Comparison of ENCODE assay signal across 14 cellular contexts in the genomic region with DNA sequence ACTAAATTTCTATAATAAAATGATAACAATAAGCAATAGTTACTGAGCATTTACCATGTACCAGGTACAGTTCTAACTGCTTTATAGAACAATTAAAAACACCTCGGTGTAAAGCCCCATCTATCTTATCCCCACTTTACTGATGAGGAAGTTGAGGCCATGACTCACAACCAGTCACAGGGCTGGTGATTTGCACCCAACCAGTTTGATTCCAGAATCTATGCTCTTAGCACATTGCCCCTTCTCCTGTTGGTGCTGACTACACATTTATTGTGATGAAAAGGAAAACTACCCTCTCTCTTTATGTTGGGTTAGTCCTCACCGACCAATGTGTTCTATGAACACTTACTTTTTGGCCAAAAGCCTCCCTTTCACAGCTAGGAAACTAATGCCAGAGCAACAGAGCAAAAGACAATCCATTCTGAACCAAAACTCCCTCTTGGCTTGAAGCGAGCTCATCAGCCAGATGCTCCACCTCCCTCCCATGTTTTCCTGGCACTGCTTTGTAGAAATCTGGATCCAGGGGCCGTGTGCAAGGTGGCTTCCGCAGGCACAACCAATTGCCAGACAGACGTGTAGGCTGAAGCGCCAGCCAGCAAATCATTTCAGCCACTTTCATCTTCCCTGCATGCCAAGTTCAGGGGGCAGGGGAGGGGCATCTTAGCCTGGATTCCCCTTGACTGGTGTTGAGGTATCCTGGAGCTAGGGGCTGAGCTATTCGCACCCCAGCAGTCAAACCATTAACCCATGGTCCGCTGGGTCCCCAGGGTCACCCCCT. TPM values are rescaled to one million over a fixed set of nuclear protein-coding genes. Genes with fewer than 3 reads are reported as not detected.
DNase-seq lines count a peak whose midpoint lies in the region; ATAC-seq and TF ChIP-seq lines count a peak whose summit lies in the region.
"Had no signal": no experiment of that assay in that cellular context is flagged by ENCODE, and none has a peak within 500 bp of the region (broad histone marks: within the 10 kb centered on the region; RNA-seq: fewer than 3 reads in every experiment).

No MANE protein-coding gene starts in this region.

- ATAC-seq in SK-N-SH treated with all-trans-retinoic acid at 6 μM for 48 hours = peak; percentile 31
- peak; percentile 26 for ATAC-seq in gastroesophageal sphincter
- ATAC-seq in sciatic nerve = peak; percentile 62
- no peak for ATAC-seq in HG03196 (IDR thresholded peaks at IDR 0.05; ENCODE audit: unreplicated experiment)

- intact Hi-C loops in sciatic nerve (cut with DNase I) = no loop called here

- H3K27me3 ChIP-seq in gastroesophageal sphincter (no peaks in the 10 kb centered on the region), SJCRH30 (no peaks in the 10 kb centered on the region)

- TF ChIP-seq POLR2A in gastroesophageal sphincter (IDR thresholded peaks at IDR 0.05) (no peak), erythroblast (IDR thresholded peaks at IDR 0.05; ENCODE audit: low read length) (no peak)

- peaks cover 23 to 28% of the 10 kb centered on the region in 2 donors for H3K4me1 Mint-ChIP-seq in immature natural killer cell

- H3K9me3 ChIP-seq in gastroesophageal sphincter (no peaks in the 10 kb centered on the region), SJCRH30 (replicated peaks) (no peaks in the 10 kb centered on the region)

- H3K4me1 ChIP-seq in gastroesophageal sphincter (peaks cover 0 to 48% (median 14%) of the 10 kb centered on the region in 3 donors), SJCRH30 (peaks cover 10% of the 10 kb centered on the region; the same call in 1 of the 2 replicates)

- no peak overlapping the region for H3K4me3 ChIP-seq in gastroesophageal sphincter
- no peak overlapping the region for H3K4me3 ChIP-seq in SJCRH30

- WGBS in gastroesophageal sphincter (ENCODE audit: low coverage in 1 of 2), 2 donors = 31 to 100% methylated on average over 1 to 6 of the region's 9 CpGs

- no peaks in the 10 kb centered on the region for H3K36me3 ChIP-seq in gastroesophageal sphincter
- no peaks in the 10 kb centered on the region for H3K36me3 ChIP-seq in SJCRH30

- H3K4me3 Mint-ChIP-seq in immature natural killer cell = no peak overlapping the region
- H3K4me3 Mint-ChIP-seq: activated CD4-positive, alpha-beta memory T cell treated with anti-CD3 and anti-CD28 coated beads for 36 hours; H9; naive B cell had no signal

- DNase-seq in H4 (ENCODE audit: low spot score) = peak; percentile 58
- DNase-seq in sciatic nerve (ENCODE audit: low spot score) = no peak
- DNase-seq in SJCRH30 = no peak
- DNase-seq in erythroblast (lab: John Stamatoyannopoulos, UW) = no peak
- no peak for DNase-seq in immature natural killer cell
- DNase-seq: activated CD4-positive, alpha-beta memory T cell treated with anti-CD3 and anti-CD28 coated beads for 36 hours; DND-41; H9; naive B cell; NCI-H2029; stimulated activated CD4-positive, alpha-beta T cell treated with anti-CD3 and anti-CD28 coated beads, Interleukin-4, amount 100 ng/mL, for 4 hours had no signal

- H3K27ac ChIP-seq in gastroesophageal sphincter = peak overlapping the region in 3 of 4 donors; percentile 73 to 79 (median 73)
- no peak overlapping the region for H3K27ac ChIP-seq in SJCRH30

- H3K9me3 Mint-ChIP-seq in immature natural killer cell = no peaks in the 10 kb centered on the region
- H3K9me3 Mint-ChIP-seq: activated CD4-positive, alpha-beta memory T cell treated with anti-CD3 and anti-CD28 coated beads for 36 hours; H9 had no signal

- no peak for TF ChIP-seq CTCF in gastroesophageal sphincter (IDR thresholded peaks at IDR 0.05)

- peaks cover 2 to 7% (median 4%) of the 10 kb centered on the region in 3 donors for H3K27me3 Mint-ChIP-seq in immature natural killer cell (ENCODE audit: low read depth in 3 of 3)
- H3K27me3 Mint-ChIP-seq: naive B cell had no signal

- no peak overlapping the region for H3K27ac Mint-ChIP-seq in immature natural killer cell
- H3K27ac Mint-ChIP-seq: activated CD4-positive, alpha-beta memory T cell treated with anti-CD3 and anti-CD28 coated beads for 36 hours had no signal

- TF ChIP-seq EP300 in gastroesophageal sphincter (IDR thresholded peaks at IDR 0.05) = no peak

- no peaks in the 10 kb centered on the region for H3K36me3 Mint-ChIP-seq in immature natural killer cell
- H3K36me3 Mint-ChIP-seq: activated CD4-positive, alpha-beta memory T cell treated with anti-CD3 and anti-CD28 coated beads for 36 hours; naive B cell had no signal

TF ChIP-seq in SK-N-SH treated with all-trans-retinoic acid at 6 μM for 48 hours, 23 proteins besides CTCF, POLR2A, EP300 and RAD21:
- TF ChIP-seq RARB (CRISPR knock-in tag; IDR thresholded peaks at IDR 0.05) (no peak), BACH2 (CRISPR knock-in tag; IDR thresholded peaks at IDR 0.05; ENCODE audit: borderline replicate concordance) (no peak), SNAI2 (CRISPR knock-in tag; IDR thresholded peaks at IDR 0.05) (no peak), ARNTL (CRISPR knock-in tag; IDR thresholded peaks at IDR 0.05; ENCODE audit: borderline replicate concordance, low read depth) (no peak), ZNF70 (CRISPR knock-in tag; IDR thresholded peaks at IDR 0.05) (no peak)
- TF ChIP-seq, protein P1, sequence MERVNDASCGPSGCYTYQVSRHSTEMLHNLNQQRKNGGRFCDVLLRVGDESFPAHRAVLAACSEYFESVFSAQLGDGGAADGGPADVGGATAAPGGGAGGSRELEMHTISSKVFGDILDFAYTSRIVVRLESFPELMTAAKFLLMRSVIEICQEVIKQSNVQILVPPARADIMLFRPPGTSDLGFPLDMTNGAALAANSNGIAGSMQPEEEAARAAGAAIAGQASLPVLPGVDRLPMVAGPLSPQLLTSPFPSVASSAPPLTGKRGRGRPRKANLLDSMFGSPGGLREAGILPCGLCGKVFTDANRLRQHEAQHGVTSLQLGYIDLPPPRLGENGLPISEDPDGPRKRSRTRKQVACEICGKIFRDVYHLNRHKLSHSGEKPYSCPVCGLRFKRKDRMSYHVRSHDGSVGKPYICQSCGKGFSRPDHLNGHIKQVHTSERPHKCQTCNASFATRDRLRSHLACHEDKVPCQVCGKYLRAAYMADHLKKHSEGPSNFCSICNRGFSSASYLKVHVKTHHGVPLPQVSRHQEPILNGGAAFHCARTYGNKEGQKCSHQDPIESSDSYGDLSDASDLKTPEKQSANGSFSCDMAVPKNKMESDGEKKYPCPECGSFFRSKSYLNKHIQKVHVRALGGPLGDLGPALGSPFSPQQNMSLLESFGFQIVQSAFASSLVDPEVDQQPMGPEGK (CRISPR knock-in tag; IDR thresholded peaks at IDR 0.05; ENCODE audit: borderline replicate concordance) = no peak
- TF ChIP-seq, protein P2, sequence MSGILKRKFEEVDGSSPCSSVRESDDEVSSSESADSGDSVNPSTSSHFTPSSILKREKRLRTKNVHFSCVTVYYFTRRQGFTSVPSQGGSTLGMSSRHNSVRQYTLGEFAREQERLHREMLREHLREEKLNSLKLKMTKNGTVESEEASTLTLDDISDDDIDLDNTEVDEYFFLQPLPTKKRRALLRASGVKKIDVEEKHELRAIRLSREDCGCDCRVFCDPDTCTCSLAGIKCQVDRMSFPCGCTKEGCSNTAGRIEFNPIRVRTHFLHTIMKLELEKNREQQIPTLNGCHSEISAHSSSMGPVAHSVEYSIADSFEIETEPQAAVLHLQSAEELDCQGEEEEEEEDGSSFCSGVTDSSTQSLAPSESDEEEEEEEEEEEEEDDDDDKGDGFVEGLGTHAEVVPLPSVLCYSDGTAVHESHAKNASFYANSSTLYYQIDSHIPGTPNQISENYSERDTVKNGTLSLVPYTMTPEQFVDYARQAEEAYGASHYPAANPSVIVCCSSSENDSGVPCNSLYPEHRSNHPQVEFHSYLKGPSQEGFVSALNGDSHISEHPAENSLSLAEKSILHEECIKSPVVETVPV (CRISPR knock-in tag; IDR thresholded peaks at IDR 0.05) = no peak

RNA-seq across cellular contexts. Expression of a gene that starts 32.0 kb away (rescaled TPM):
- 14.8 and 19.7 TPM in 2 replicates for total RNA-seq in H4 (2014; rRNA removed; shearing (Covaris generic))
- 10 to 100 TPM; 10.1 to 17.3 (median 13.0) TPM for total RNA-seq in gastroesophageal sphincter
- total RNA-seq in sciatic nerve = 24.6 TPM
- total RNA-seq in SJCRH30 (2014; rRNA removed; shearing (Covaris generic)) = 18.5 and 21.3 TPM in 2 replicates
- polyA plus RNA-seq in immature natural killer cell = 1 to 10 TPM in 2 of 3 donors, under 1 TPM in 1; 0.67 to 3.6 (median 2.2) TPM
